ENCODE assay signal across 16 cellular contexts in the genomic region with DNA sequence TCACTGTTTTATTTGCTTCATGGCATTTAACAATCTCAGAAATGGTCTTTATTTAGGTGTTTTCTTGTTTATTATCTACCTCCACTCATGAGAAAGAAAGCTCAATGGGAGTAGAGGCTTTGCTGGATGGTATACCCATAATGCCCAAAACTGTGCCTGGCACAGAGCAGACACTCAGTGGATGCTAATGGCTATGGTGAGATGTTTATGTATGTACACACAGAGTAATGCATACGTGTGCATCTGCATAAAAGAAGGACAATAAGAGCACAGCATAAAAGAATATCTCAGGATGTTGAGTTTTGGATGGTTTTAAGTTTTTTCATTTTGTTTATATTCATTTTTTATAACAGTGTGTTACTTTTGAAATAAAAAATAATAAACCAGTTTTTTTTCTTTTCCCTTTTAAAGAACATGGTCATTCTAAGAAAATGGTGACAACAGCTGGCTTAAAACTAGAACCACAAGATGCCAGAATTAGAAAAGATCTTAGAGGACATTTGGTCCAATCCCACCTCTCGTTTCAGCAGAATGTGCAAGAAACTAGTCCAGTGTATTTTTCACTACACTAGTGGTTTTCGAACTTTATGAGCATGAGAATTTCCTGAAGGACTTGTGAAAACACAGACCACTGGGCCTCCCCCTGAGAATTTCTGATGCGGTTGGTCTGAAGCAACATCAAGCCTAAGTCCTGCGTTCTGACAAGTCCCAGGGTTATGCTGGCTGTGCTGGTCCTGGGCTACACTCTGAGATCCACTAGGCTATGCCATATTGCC.
DNase-seq lines count a peak whose midpoint lies in the region; ATAC-seq, FAIRE-seq and TF ChIP-seq lines count a peak whose summit lies in the region.
"Had no signal": no experiment of that assay in that cellular context is flagged by ENCODE, and none has a peak within 500 bp of the region (broad histone marks: within the 10 kb centered on the region; RNA-seq: fewer than 3 reads in every experiment).

No MANE protein-coding gene starts in this region.

- no peak overlapping the region for H3K4me3 Mint-ChIP-seq in endodermal cell
- H3K4me3 Mint-ChIP-seq: T-helper 1 cell treated with Interleukin-12 subunit alpha and Interleukin-12 subunit beta and Interleukin-4 antibody, amounts not matched to agents 30 μg/mL and 1 μg/mL, for 36 hours had no signal

- TF ChIP-seq CTCF in GM10266 (IDR thresholded peaks at IDR 0.05; ENCODE audit: control insufficient read depth, insufficient read depth, low read depth, missing control alignments) = no peak
- no peak for TF ChIP-seq CTCF in endodermal cell (conservative IDR thresholded peaks at IDR 0.05)

- peak; percentile 34 for DNase-seq in GM10266 (ENCODE audit: extremely low spot score)
- DNase-seq in endodermal cell = peak; percentile 16
- DNase-seq in inferior parietal cortex (ENCODE audit: extremely low spot score) = no peak
- no peak for DNase-seq in NCI-H446 (lab: John Stamatoyannopoulos, UW)
- DNase-seq in RCC 7860 (ENCODE audit: low spot score) = no peak
- DNase-seq: activated CD4-positive, alpha-beta T cell treated with anti-CD3 and anti-CD28 coated beads for 4 hours; activated effector memory CD4-positive, alpha-beta T cell treated with Interleukin-2 at 50 U/mL for 16 hours; MV-4-11; NCI-H226; Peyer's patch; right lobe of liver had no signal

- no peaks in the 10 kb centered on the region for H3K27me3 ChIP-seq in endodermal cell (ENCODE audit: control insufficient read depth, insufficient read depth, low read length, poor library complexity, severe bottlenecking)
- H3K27me3 ChIP-seq: cardiac muscle cell, Peyer's patch, right lobe of liver had no signal

- H3K9me3 Mint-ChIP-seq in endodermal cell = no peaks in the 10 kb centered on the region
- H3K9me3 Mint-ChIP-seq: T-helper 1 cell treated with Interleukin-12 subunit alpha and Interleukin-12 subunit beta and Interleukin-4 antibody, amounts not matched to agents 30 μg/mL and 1 μg/mL, for 36 hours had no signal

- no peaks in the 10 kb centered on the region for H3K27me3 Mint-ChIP-seq in endodermal cell (ENCODE audit: insufficient read depth)

- H3K4me1 Mint-ChIP-seq in endodermal cell = peaks cover 20% of the 10 kb centered on the region

- peaks cover 4% of the 10 kb centered on the region for H3K4me1 ChIP-seq in endodermal cell (ENCODE audit: control insufficient read depth, insufficient read depth, low read length)
- H3K4me1 ChIP-seq: Peyer's patch had no signal

- no peaks in the 10 kb centered on the region for H3K9me3 ChIP-seq in endodermal cell (ENCODE audit: control insufficient read depth, low read length)
- H3K9me3 ChIP-seq: Peyer's patch, right lobe of liver had no signal

- WGBS in endodermal cell (ENCODE audit: insufficient coverage in 1 of 2, insufficient read length in 1 of 2), 2 experiments = 94 to 96% methylated on average over 4 to 5 of the region's 5 CpGs

- H3K36me3 ChIP-seq in endodermal cell (ENCODE audit: control insufficient read depth, insufficient read depth, low read length) = no peaks in the 10 kb centered on the region
- H3K36me3 ChIP-seq: cardiac muscle cell, Peyer's patch, right lobe of liver had no signal

- no peak overlapping the region for H3K27ac Mint-ChIP-seq in endodermal cell

- no peak overlapping the region for H3K27ac ChIP-seq in endodermal cell (ENCODE audit: low read depth, low read length)
- H3K27ac ChIP-seq: cardiac muscle cell, Peyer's patch, right lobe of liver had no signal

- H3K4me3 ChIP-seq in endodermal cell (ENCODE audit: low read length) = no peak overlapping the region
- H3K4me3 ChIP-seq: cardiac muscle cell, Peyer's patch, right lobe of liver had no signal

- peak; percentile 62 for ATAC-seq in GM19035 (IDR thresholded peaks at IDR 0.05; ENCODE audit: unreplicated experiment)
- ATAC-seq in HG03175 (IDR thresholded peaks at IDR 0.05; ENCODE audit: unreplicated experiment) = peak; percentile 60
- ATAC-seq: left lobe of liver had no signal

- H3K9ac ChIP-seq in endodermal cell (ENCODE audit: extremely low read depth, low read length, poor library complexity, severe bottlenecking) = no peak overlapping the region

- no peak for FAIRE-seq in RCC 7860 (lab: Jason Lieb, UNC)

- H3K36me3 Mint-ChIP-seq in endodermal cell (ENCODE audit: low read depth) = peaks cover 7% of the 10 kb centered on the region

Comparison
In these comparisons a context has a peak if more than half of its experiments do, and no peak if none do; other contexts are left out.
1. DNase-seq: peak in GM10266 (single experiment) and endodermal cell (single experiment); none in inferior parietal cortex (single experiment), NCI-H446 (0 of 2) and RCC 7860 (single experiment).